ENCODE assay signal across 1 cellular context in the genomic region with DNA sequence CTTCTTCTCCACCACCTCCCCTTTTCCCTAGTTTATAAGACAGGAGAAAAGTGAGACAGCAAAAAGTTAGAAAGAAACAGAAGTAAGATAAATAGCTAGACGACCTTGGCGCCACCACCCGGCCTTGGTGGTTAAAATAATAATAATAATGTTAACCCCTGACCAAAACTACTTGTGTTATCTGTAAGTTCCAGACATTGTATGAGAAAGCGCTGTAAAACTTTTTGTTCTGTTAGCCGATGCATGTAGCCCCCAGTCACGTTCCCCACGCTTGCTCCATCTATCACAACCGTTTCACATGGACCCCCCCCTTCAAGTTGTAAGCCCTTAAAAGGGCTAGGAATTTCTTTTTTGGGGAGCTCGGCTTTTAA.
TF ChIP-seq lines count a peak whose summit lies in the region.

No MANE protein-coding gene starts in this region.

TF ChIP-seq in HEK293, 187 proteins besides CTCF, POLR2A, EP300 and RAD21 (continued from another document):
- TF ChIP-seq ZNF335 (tag by site-specific recombination; conservative IDR thresholded peaks at IDR 0.05) (peak; percentile 11; the same call in 1 of the 2 replicates), ZNF521 (tag by site-specific recombination; IDR thresholded peaks at IDR 0.05) (no peak), BCL11A (tag by site-specific recombination; IDR thresholded peaks at IDR 0.05; ENCODE audit: low read depth) (no peak), GLIS1 (tag by site-specific recombination; IDR thresholded peaks at IDR 0.05) (peak; percentile 52; the same call in 1 of the 2 replicates), HOXC10 (CRISPR knock-in tag; IDR thresholded peaks at IDR 0.05) (no peak), ZNF211 (tag by site-specific recombination; IDR thresholded peaks at IDR 0.05; ENCODE audit: low read depth) (no peak), KLF10 (tag by site-specific recombination; IDR thresholded peaks at IDR 0.05) (no peak), HOXD13 (CRISPR knock-in tag; IDR thresholded peaks at IDR 0.05; ENCODE audit: borderline replicate concordance) (no peak), ZNF426 (tag by site-specific recombination; IDR thresholded peaks at IDR 0.05) (no peak), TRIM28 (IDR thresholded peaks at IDR 0.05; ENCODE audit: borderline replicate concordance, low read length) (no peak; the same call in 1 of the 2 replicates), ZBTB8A (tag by site-specific recombination; IDR thresholded peaks at IDR 0.05) (peak; percentile 43; the same call in 1 of the 2 replicates), ZNF2 (tag by site-specific recombination; IDR thresholded peaks at IDR 0.05) (no peak), ZBTB10 (tag by site-specific recombination; IDR thresholded peaks at IDR 0.05) (no peak), TCF7L2 (IDR thresholded peaks at IDR 0.05; ENCODE audit: borderline replicate concordance, low read depth, low read length) (peak; percentile 55; the same call in 1 of the 2 replicates), ZBTB26 (tag by site-specific recombination; optimal IDR thresholded peaks at IDR 0.05) (no peak), RBAK (tag by site-specific recombination; IDR thresholded peaks at IDR 0.05) (no peak), GLIS2 (tag by site-specific recombination; IDR thresholded peaks at IDR 0.05) (no peak), SETDB1 (IDR thresholded peaks at IDR 0.05; ENCODE audit: insufficient read length, low read length) (no peak), TSHZ1 (tag by site-specific recombination; IDR thresholded peaks at IDR 0.05; ENCODE audit: borderline replicate concordance) (no peak), ZNF26 (tag by site-specific recombination; IDR thresholded peaks at IDR 0.05) (no peak), ZNF626 (tag by site-specific recombination; IDR thresholded peaks at IDR 0.05) (no peak), ZNF423 (tag by site-specific recombination; IDR thresholded peaks at IDR 0.05) (no peak), ZNF311 (tag by site-specific recombination; IDR thresholded peaks at IDR 0.05; ENCODE audit: borderline replicate concordance) (no peak), ZNF621 (tag by site-specific recombination; IDR thresholded peaks at IDR 0.05) (no peak)
- TF ChIP-seq, protein P1, sequence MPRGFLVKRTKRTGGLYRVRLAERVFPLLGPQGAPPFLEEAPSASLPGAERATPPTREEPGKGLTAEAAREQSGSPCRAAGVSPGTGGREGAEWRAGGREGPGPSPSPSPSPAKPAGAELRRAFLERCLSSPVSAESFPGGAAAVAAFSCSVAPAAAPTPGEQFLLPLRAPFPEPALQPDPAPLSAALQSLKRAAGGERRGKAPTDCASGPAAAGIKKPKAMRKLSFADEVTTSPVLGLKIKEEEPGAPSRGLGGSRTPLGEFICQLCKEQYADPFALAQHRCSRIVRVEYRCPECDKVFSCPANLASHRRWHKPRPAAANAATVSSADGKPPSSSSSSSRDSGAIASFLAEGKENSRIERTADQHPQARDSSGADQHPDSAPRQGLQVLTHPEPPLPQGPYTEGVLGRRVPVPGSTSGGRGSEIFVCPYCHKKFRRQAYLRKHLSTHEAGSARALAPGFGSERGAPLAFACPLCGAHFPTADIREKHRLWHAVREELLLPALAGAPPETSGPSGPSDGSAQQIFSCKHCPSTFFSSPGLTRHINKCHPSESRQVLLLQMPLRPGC (tag by site-specific recombination; IDR thresholded peaks at IDR 0.05), result no peak
- TF ChIP-seq, protein P2, sequence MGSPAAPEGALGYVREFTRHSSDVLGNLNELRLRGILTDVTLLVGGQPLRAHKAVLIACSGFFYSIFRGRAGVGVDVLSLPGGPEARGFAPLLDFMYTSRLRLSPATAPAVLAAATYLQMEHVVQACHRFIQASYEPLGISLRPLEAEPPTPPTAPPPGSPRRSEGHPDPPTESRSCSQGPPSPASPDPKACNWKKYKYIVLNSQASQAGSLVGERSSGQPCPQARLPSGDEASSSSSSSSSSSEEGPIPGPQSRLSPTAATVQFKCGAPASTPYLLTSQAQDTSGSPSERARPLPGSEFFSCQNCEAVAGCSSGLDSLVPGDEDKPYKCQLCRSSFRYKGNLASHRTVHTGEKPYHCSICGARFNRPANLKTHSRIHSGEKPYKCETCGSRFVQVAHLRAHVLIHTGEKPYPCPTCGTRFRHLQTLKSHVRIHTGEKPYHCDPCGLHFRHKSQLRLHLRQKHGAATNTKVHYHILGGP (tag by site-specific recombination; IDR thresholded peaks at IDR 0.05), result no peak
